In genomic region chr11:117197516-117198456, GRCh38 we compare ENCODE assay signal across 9 cellular contexts. TPM values are rescaled to one million over a fixed set of nuclear protein-coding genes. Genes with fewer than 3 reads are reported as not detected.
DNase-seq lines count a peak whose midpoint lies in the region; ATAC-seq and TF ChIP-seq lines count a peak whose summit lies in the region.
"Had no signal": no experiment of that assay in that cellular context is flagged by ENCODE, and none has a peak within 500 bp of the region (broad histone marks: within the 10 kb centered on the region; RNA-seq: fewer than 3 reads in every experiment).

No MANE protein-coding gene starts in this region.

- H3K27me3 Mint-ChIP-seq in endothelial cell (ENCODE audit: unreplicated experiment) (peaks cover 21% of the 10 kb centered on the region), naive B cell (no peaks in the 10 kb centered on the region)

- H3K36me3 ChIP-seq in Karpas-422 (ENCODE audit: insufficient read depth, low read length) = no peaks in the 10 kb centered on the region

- peak overlapping the region; percentile 65 for H3K4me3 Mint-ChIP-seq in endothelial cell (ENCODE audit: unreplicated experiment)
- H3K4me3 Mint-ChIP-seq in naive B cell = peak overlapping the region in 1 of 8 donors; percentile 15

- H3K9ac ChIP-seq in Karpas-422 (ENCODE audit: low read length) = no peak overlapping the region

- H3K79me2 ChIP-seq in Karpas-422 (ENCODE audit: low read length) = no peaks in the 10 kb centered on the region

- H3K9me2 ChIP-seq in Karpas-422 (replicated peaks; ENCODE audit: insufficient read depth, low read length) = no peaks in the 10 kb centered on the region

- H3K9me3 ChIP-seq in Karpas-422 (ENCODE audit: low read length) = no peaks in the 10 kb centered on the region

- H3K27ac ChIP-seq in Karpas-422 (ENCODE audit: low read length) (no peak overlapping the region), substantia nigra (ENCODE audit: low read depth, low read length, poor library complexity, severe bottlenecking) (no peak overlapping the region)

- H3K36me3 Mint-ChIP-seq in endothelial cell (ENCODE audit: low read depth, unreplicated experiment) (peaks cover 22% of the 10 kb centered on the region), naive B cell (peaks cover 9 to 15% of the 10 kb centered on the region in 2 donors)

- no peak overlapping the region for H3K4me2 ChIP-seq in Karpas-422 (ENCODE audit: low read depth, low read length, poor library complexity, severe bottlenecking)

- no peaks in the 10 kb centered on the region for H3K4me1 ChIP-seq in Karpas-422 (ENCODE audit: low read length)

- DNase-seq in AG10803 (ENCODE audit: low read depth) (no peak), Karpas-422 (peak; percentile 43), endothelial cell (ENCODE audit: low spot score) (peak; percentile 69), naive B cell (no peak), RKO (ENCODE audit: low spot score) (no peak), DMS79 (lab: John Stamatoyannopoulos, UW) (no peak), substantia nigra (lab: John Stamatoyannopoulos, UW) (no peak)
- no peak for DNase-seq in stimulated activated CD8-positive, alpha-beta memory T cell treated with anti-CD3 and anti-CD28 coated beads, Interleukin-4, amount 100 ng/mL, for 48 hours
- DNase-seq: NCI-H1436 treated with DMSO at 0.1 percent for 48 hours had no signal

- TF ChIP-seq CTCF in AG10803 (conservative IDR thresholded peaks at IDR 0.05; ENCODE audit: low read length) (peak; percentile 45), endothelial cell (IDR thresholded peaks at IDR 0.05; ENCODE audit: unreplicated experiment) (peak; percentile 44)

- ATAC-seq in naive B cell (ENCODE audit: low read depth in 2 of 2) = peak; percentile 23 to 24

- H3K27me3 ChIP-seq in Karpas-422 (ENCODE audit: low read length) = no peaks in the 10 kb centered on the region

- H2AFZ ChIP-seq in Karpas-422 (ENCODE audit: low read length) = no peak overlapping the region

- H3K4me3 ChIP-seq in AG10803 (ENCODE audit: low read length) = peak overlapping the region; percentile 88
- no peak overlapping the region for H3K4me3 ChIP-seq in Karpas-422 (ENCODE audit: low read length)

- H3K9me3 Mint-ChIP-seq in endothelial cell (ENCODE audit: unreplicated experiment) = no peaks in the 10 kb centered on the region
- no peaks in the 10 kb centered on the region for H3K9me3 Mint-ChIP-seq in naive B cell

- peaks cover 15% of the 10 kb centered on the region for H3K4me1 Mint-ChIP-seq in endothelial cell (ENCODE audit: unreplicated experiment)
- H3K4me1 Mint-ChIP-seq in naive B cell = peaks cover 27 to 47% (median 44%) of the 10 kb centered on the region in 3 donors

- H4K20me1 ChIP-seq in Karpas-422 (ENCODE audit: insufficient read depth, low read depth, low read length) = no peaks in the 10 kb centered on the region

- H3K27ac Mint-ChIP-seq in endothelial cell (ENCODE audit: unreplicated experiment) = no peak overlapping the region
- H3K27ac Mint-ChIP-seq in naive B cell = peak overlapping the region in 5 of 6 donors; percentile 61 to 84 (median 82)

RNA-seq across cellular contexts. Expression of gene TAGLN, which starts 1.4 kb away (rescaled TPM):
- total RNA-seq in Karpas-422 (2014; rRNA removed; shearing (Covaris generic); ENCODE audit: low replicate concordance) = 3.3 TPM in 2 replicates
- total RNA-seq in endothelial cell (ENCODE audit: unreplicated experiment) = 25.4 TPM
- 10 to 100 TPM in 2 of 6 donors, 1 to 10 TPM in 3, not detected in 1; 5.2 to 11.5 (median 6.8) TPM for polyA plus RNA-seq in naive B cell (ENCODE audit: low read depth in 6 of 6)

RNA-seq across cellular contexts. Expression of gene SIDT2, which starts 19.2 kb away (rescaled TPM):
- total RNA-seq in Karpas-422 (2014; rRNA removed; shearing (Covaris generic); ENCODE audit: low replicate concordance) = 18.6 and 30.6 TPM in 2 replicates
- total RNA-seq in endothelial cell (ENCODE audit: unreplicated experiment) = 41.3 TPM
- 100 to 1,000 TPM in 1 of 6 donors, 10 to 100 TPM in 5; 19.2 to 126 (median 80.7) TPM for polyA plus RNA-seq in naive B cell (ENCODE audit: low read depth in 6 of 6)

RNA-seq across cellular contexts. Expression of gene PCSK7, which starts 34.1 kb away (rescaled TPM):
- 14.3 and 33.7 TPM in 2 replicates for total RNA-seq in Karpas-422 (2014; rRNA removed; shearing (Covaris generic); ENCODE audit: low replicate concordance)
- 93.6 TPM for total RNA-seq in endothelial cell (ENCODE audit: unreplicated experiment)
- polyA plus RNA-seq in naive B cell (ENCODE audit: low read depth in 6 of 6) = 10 to 100 TPM; 27.8 to 61.9 (median 32.2) TPM

RNA-seq across cellular contexts. Expression of gene RNF214, which starts 34.7 kb away (rescaled TPM):
- total RNA-seq in Karpas-422 (2014; rRNA removed; shearing (Covaris generic); ENCODE audit: low replicate concordance) = 7.0 and 10.1 TPM in 2 replicates
- 37.1 TPM for total RNA-seq in endothelial cell (ENCODE audit: unreplicated experiment)
- polyA plus RNA-seq in naive B cell (ENCODE audit: low read depth in 6 of 6) = 10 to 100 TPM in 4 of 6 donors, 1 to 10 TPM in 2; 1.4 to 15.5 (median 13.4) TPM

RNA-seq across cellular contexts. Expression of gene PAFAH1B2, which starts 53.7 kb away (rescaled TPM):
- total RNA-seq in Karpas-422 (2014; rRNA removed; shearing (Covaris generic); ENCODE audit: low replicate concordance) = 16.8 and 20.6 TPM in 2 replicates
- total RNA-seq in endothelial cell (ENCODE audit: unreplicated experiment) = 87.4 TPM
- polyA plus RNA-seq in naive B cell (ENCODE audit: low read depth in 6 of 6) = 10 to 100 TPM; 18.0 to 23.3 (median 20.9) TPM

Comparison
In these comparisons a context has a peak if more than half of its experiments do, and no peak if none do; other contexts are left out.
1. DNase-seq: peak in Karpas-422 (single experiment) and endothelial cell (single experiment); none in AG10803 (single experiment), naive B cell (single experiment), RKO (single experiment), stimulated activated CD8-positive, alpha-beta memory T cell treated with anti-CD3 and anti-CD28 coated beads, Interleukin-4, amount 100 ng/mL, for 48 hours (single experiment), DMS79 (single experiment) and substantia nigra (0 of 49).